In the genomic region with DNA sequence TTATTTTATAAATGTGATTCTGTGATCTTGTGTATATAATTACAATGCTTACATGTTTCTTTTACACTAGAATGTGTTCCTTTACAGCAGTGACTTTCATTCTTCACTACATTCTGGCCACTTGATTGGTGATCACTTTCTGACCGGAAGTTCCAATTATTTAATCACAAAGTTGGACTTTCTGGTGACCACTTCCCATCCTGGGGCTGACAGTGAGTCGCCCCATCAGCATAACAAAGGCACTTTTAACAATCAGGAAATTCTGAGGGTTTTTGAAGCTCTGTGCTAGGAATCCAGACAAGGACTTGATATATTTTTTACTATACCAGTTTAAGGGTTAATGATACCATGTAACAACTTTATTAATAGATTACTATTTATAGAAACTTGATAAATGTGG, we compare ENCODE assay signal across 13 cellular contexts.
A peak's percentile ranks its signal among the peaks of the same experiment; 100 is the strongest.
DNase-seq lines count a peak whose midpoint lies in the region; ATAC-seq and TF ChIP-seq lines count a peak whose summit lies in the region.
"Had no signal": no experiment of that assay in that cellular context is flagged by ENCODE, and none has a peak within 500 bp of the region (broad histone marks: within the 10 kb centered on the region; RNA-seq: fewer than 3 reads in every experiment).

No MANE protein-coding gene starts in this region.

- no peak overlapping the region for H3K56ac ChIP-seq in mesendoderm (ENCODE audit: low read length)

- WGBS in mesendoderm (ENCODE audit: extremely low coverage, insufficient coverage, low lambda C conversion rate), result no CpG with 5 or more reads among the region's 2 CpGs

- no peak for ATAC-seq in PC-3
- no peak for ATAC-seq in GM19035 (IDR thresholded peaks at IDR 0.05; ENCODE audit: unreplicated experiment)
- ATAC-seq: gastrocnemius medialis had no signal

- POLR2A ChIA-PET in PC-3 (lab: Charles Lee; ENCODE audit: unreplicated experiment) (no interaction called here), Caco-2 (lab: Charles Lee) (no interaction called here)

- no peaks in the 10 kb centered on the region for H3K79me1 ChIP-seq in mesendoderm (ENCODE audit: low read length)

- H3K18ac ChIP-seq in mesendoderm (ENCODE audit: low read length), result no peak overlapping the region

- H2AK5ac ChIP-seq in mesendoderm (ENCODE audit: low read length), result no peak overlapping the region

- no peaks in the 10 kb centered on the region for H3K27me3 Mint-ChIP-seq in Caco-2 (ENCODE audit: insufficient read depth, unreplicated experiment)
- H3K27me3 Mint-ChIP-seq: progenitor cell of endocrine pancreas had no signal

- H3K4me2 ChIP-seq in PC-3 (ENCODE audit: low read length) (no peak overlapping the region), mesendoderm (ENCODE audit: low read length) (no peak overlapping the region)

- intact Hi-C loops in PC-3 (cut with micrococcal nuclease), result loop anchor here (5.0 kb wide), 1 partner anchor 92 kb away; no protein-coding TSS in a partner anchor
- intact Hi-C loops in posterior vena cava (cut with DNase I), result no loop called here
- intact Hi-C loops in Caco-2 (cut with micrococcal nuclease; ENCODE audit: unreplicated experiment), result no loop called here

- no peak overlapping the region for H2BK120ac ChIP-seq in mesendoderm (ENCODE audit: low read depth, low read length)

- no peak overlapping the region for H3K4me3 ChIP-seq in PC-3 (ENCODE audit: low read length)
- no peak overlapping the region for H3K4me3 ChIP-seq in epithelial cell of esophagus (ENCODE audit: low read length)
- no peak overlapping the region for H3K4me3 ChIP-seq in mesendoderm (ENCODE audit: low read length)
- H3K4me3 ChIP-seq in Caco-2 (ENCODE audit: low read depth, low read length), result no peak overlapping the region
- H3K4me3 ChIP-seq: gastrocnemius medialis had no signal

- H2AFZ ChIP-seq in PC-3 (ENCODE audit: low read length), result no peak overlapping the region

- H4K8ac ChIP-seq in mesendoderm (ENCODE audit: low read depth, low read length), result no peak overlapping the region

- H3K4me1 Mint-ChIP-seq in Caco-2 (ENCODE audit: low read depth, unreplicated experiment), result no peaks in the 10 kb centered on the region
- H3K4me1 Mint-ChIP-seq: CD14-positive monocyte had no signal

- H2BK5ac ChIP-seq in mesendoderm (ENCODE audit: low read length), result no peak overlapping the region

- BruUV-seq in PC-3 (replicated peaks; lab: Mats Ljungman, UMichigan), result no TSS peak
- BruUV-seq in Caco-2 (replicated peaks; lab: Mats Ljungman, UMichigan), result no TSS peak

- no peaks in the 10 kb centered on the region for H3K9me3 Mint-ChIP-seq in Caco-2 (ENCODE audit: unreplicated experiment)

- DNase-seq in ELF-1 (ENCODE audit: low read depth, low spot score), result peak; percentile 22
- DNase-seq in PC-3, result peak; percentile 37
- DNase-seq in epithelial cell of esophagus (ENCODE audit: low read depth), result peak; percentile 12
- peak; percentile 39 for DNase-seq in mesendoderm
- DNase-seq in posterior vena cava (ENCODE audit: low spot score), result no peak
- DNase-seq in Caco-2, result no peak
- DNase-seq: gastrocnemius medialis; MM.1S; NK-92 treated with Interleukin-12 subunit alpha and Interleukin-12 subunit beta, amount 100 ng/mL, for 24 hours; SHP77 treated with DMSO at 0.1 percent for 48 hours had no signal

- no peaks in the 10 kb centered on the region for H3K79me2 ChIP-seq in PC-3 (ENCODE audit: low read length)
- no peaks in the 10 kb centered on the region for H3K79me2 ChIP-seq in mesendoderm (ENCODE audit: control insufficient read depth, insufficient read depth, low read length)

- H3K27ac Mint-ChIP-seq in Caco-2 (ENCODE audit: unreplicated experiment), result no peak overlapping the region

- no peak overlapping the region for H4K5ac ChIP-seq in mesendoderm (ENCODE audit: low read length)

- H3K9me2 ChIP-seq in PC-3 (replicated peaks; ENCODE audit: low read length), result no peaks in the 10 kb centered on the region

- peaks cover 15% of the 10 kb centered on the region for H3K36me3 Mint-ChIP-seq in Caco-2 (ENCODE audit: insufficient read depth, unreplicated experiment)
- H3K36me3 Mint-ChIP-seq: CD14-positive monocyte had no signal

- no peaks in the 10 kb centered on the region for H4K20me1 ChIP-seq in PC-3 (ENCODE audit: low read length)

- no peaks in the 10 kb centered on the region for H3K9me3 ChIP-seq in PC-3 (ENCODE audit: low read length)
- no peaks in the 10 kb centered on the region for H3K9me3 ChIP-seq in Caco-2
- H3K9me3 ChIP-seq: gastrocnemius medialis had no signal

- peaks cover 16% of the 10 kb centered on the region for H3K4me1 ChIP-seq in PC-3 (ENCODE audit: insufficient read depth, low read length)
- H3K4me1 ChIP-seq in mesendoderm (ENCODE audit: control insufficient read depth, low read depth, low read length), result no peaks in the 10 kb centered on the region
- peaks cover 6% of the 10 kb centered on the region; the same call in 1 of the 2 replicates for H3K4me1 ChIP-seq in Caco-2

- no peak overlapping the region for H3K4me3 Mint-ChIP-seq in Caco-2 (ENCODE audit: unreplicated experiment)
- H3K4me3 Mint-ChIP-seq: CD14-positive monocyte had no signal

- no peak overlapping the region for H3K4ac ChIP-seq in mesendoderm (ENCODE audit: low read depth, low read length)

- H3K27ac ChIP-seq in PC-3 (ENCODE audit: low read length) (no peak overlapping the region), mesendoderm (ENCODE audit: low read depth, low read length) (no peak overlapping the region)
- H3K27ac ChIP-seq: gastrocnemius medialis had no signal

- TF ChIP-seq CTCF in PC-3 (conservative IDR thresholded peaks at IDR 0.05; ENCODE audit: low read depth, low read length), result no peak
- no peak for TF ChIP-seq CTCF in epithelial cell of esophagus (IDR thresholded peaks at IDR 0.05; ENCODE audit: insufficient read depth, low read depth, low read length, missing control alignments)
- TF ChIP-seq CTCF in Caco-2 (IDR thresholded peaks at IDR 0.05; ENCODE audit: insufficient read depth in 1 of 2, low read depth in 1 of 2, low read length in 1 of 2, severe bottlenecking in 1 of 2, unreplicated experiment in 1 of 2), result no peak

- H3K9ac ChIP-seq in PC-3 (ENCODE audit: low read length), result no peak overlapping the region
- no peak overlapping the region for H3K9ac ChIP-seq in mesendoderm (ENCODE audit: low read length)

- no peak overlapping the region for H2BK15ac ChIP-seq in mesendoderm (replicated peaks; ENCODE audit: low read depth)

- H3K27me3 ChIP-seq in PC-3 (ENCODE audit: low read length) (no peaks in the 10 kb centered on the region), mesendoderm (ENCODE audit: insufficient read depth, low read length, poor library complexity) (no peaks in the 10 kb centered on the region), Caco-2 (replicated peaks; ENCODE audit: control insufficient read depth, insufficient read depth, low read length) (no peaks in the 10 kb centered on the region)
- H3K27me3 ChIP-seq: gastrocnemius medialis had no signal

- H3K36me3 ChIP-seq in PC-3 (ENCODE audit: low read depth, low read length) (no peaks in the 10 kb centered on the region), mesendoderm (ENCODE audit: control insufficient read depth, insufficient read depth, low read length) (no peaks in the 10 kb centered on the region), Caco-2 (ENCODE audit: control insufficient read depth, insufficient read depth, low read length) (no peaks in the 10 kb centered on the region)
- H3K36me3 ChIP-seq: gastrocnemius medialis had no signal

- H3F3A ChIP-seq in PC-3 (ENCODE audit: low read length, unreplicated experiment), result peaks cover 13% of the 10 kb centered on the region

- CTCF ChIA-PET in PC-3 (lab: Charles Lee) (no interaction called here), Caco-2 (lab: Charles Lee) (no interaction called here)

- no peak overlapping the region for H3K23ac ChIP-seq in mesendoderm (ENCODE audit: low read length)

Comparison
In these comparisons a context has a peak if more than half of its experiments do, and no peak if none do; other contexts are left out.
1. DNase-seq: peak in ELF-1 (single experiment), PC-3 (single experiment), epithelial cell of esophagus (single experiment) and mesendoderm (single experiment); none in posterior vena cava (single experiment) and Caco-2 (0 of 2).